In the genomic region with DNA sequence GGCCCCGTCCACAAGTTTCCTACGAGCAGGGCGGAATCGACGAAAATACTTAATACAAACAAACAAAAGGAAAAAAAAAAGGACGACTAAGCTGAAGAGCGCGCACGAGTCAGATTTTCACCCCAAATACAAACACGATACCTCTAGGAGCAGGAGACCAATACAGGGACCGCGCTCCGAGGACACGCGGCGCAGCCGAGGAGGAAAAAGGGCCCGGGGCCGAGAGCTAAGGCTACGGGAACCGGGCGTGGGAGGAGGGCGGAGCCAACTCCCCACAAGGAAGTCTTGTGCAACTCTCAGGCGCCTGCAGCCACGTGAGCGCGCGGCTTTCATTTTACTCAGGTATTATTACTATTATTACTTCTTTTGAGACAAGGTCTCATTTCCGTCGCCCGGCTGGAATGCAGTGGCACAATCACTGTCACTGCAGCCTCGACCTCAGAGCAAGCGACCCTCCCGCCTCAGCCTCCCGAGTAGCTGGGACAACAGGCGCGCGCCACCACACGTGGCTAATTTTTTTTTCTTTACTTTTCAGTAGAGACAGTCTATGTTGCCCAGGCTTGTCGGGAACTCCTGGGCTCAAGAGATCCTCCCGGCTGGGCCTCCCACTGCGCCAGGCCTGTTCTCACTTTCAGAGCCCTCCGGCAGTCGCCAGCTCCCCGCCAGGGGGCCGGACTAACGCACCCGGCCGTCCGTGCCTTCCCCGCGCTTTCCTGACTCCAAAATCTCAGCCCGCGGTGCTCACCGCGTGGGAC, we compare ENCODE assay signal across 1 cellular context.
TF ChIP-seq lines count a peak whose summit lies in the region.

No MANE protein-coding gene starts in this region.

TF ChIP-seq in K562, 482 proteins besides CTCF, POLR2A, EP300 and RAD21 (continued from another document and continues in another):
- TF ChIP-seq, protein P1, sequence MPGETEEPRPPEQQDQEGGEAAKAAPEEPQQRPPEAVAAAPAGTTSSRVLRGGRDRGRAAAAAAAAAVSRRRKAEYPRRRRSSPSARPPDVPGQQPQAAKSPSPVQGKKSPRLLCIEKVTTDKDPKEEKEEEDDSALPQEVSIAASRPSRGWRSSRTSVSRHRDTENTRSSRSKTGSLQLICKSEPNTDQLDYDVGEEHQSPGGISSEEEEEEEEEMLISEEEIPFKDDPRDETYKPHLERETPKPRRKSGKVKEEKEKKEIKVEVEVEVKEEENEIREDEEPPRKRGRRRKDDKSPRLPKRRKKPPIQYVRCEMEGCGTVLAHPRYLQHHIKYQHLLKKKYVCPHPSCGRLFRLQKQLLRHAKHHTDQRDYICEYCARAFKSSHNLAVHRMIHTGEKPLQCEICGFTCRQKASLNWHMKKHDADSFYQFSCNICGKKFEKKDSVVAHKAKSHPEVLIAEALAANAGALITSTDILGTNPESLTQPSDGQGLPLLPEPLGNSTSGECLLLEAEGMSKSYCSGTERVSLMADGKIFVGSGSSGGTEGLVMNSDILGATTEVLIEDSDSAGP (CRISPR knock-in tag; IDR thresholded peaks at IDR 0.05): no peak
- TF ChIP-seq TFAM (CRISPR knock-in tag; conservative IDR thresholded peaks at IDR 0.05) (no peak), TBL1XR1 (IDR thresholded peaks at IDR 0.05; ENCODE audit: low read length in 2 of 2) (peak; percentile 69 to 80; a peak in 2 of 4 replicates), LARP7 (IDR thresholded peaks at IDR 0.05) (peak; percentile 84; the same call in 1 of the 2 replicates), DEAF1 (CRISPR knock-in tag; IDR thresholded peaks at IDR 0.05) (no peak), DACH1 (IDR thresholded peaks at IDR 0.05; ENCODE audit: partially characterized antibody) (peak; percentile 65), ZFP30 (CRISPR knock-in tag; IDR thresholded peaks at IDR 0.05; ENCODE audit: borderline replicate concordance) (no peak), GATAD2B (IDR thresholded peaks at IDR 0.05; ENCODE audit: borderline replicate concordance) (no peak), ZFX (CRISPR knock-in tag; IDR thresholded peaks at IDR 0.05) (peak; percentile 83), ZNF311 (CRISPR knock-in tag; IDR thresholded peaks at IDR 0.05) (no peak), ZBTB1 (CRISPR knock-in tag; IDR thresholded peaks at IDR 0.05; ENCODE audit: borderline replicate concordance, low read depth) (no peak), RBM34 (IDR thresholded peaks at IDR 0.05; ENCODE audit: borderline replicate concordance, insufficient read depth, low read length) (no peak), HCFC1 (IDR thresholded peaks at IDR 0.05; ENCODE audit: low read depth, low read length) (peak; percentile 48; the same call in 1 of the 2 replicates), ZSCAN32 (CRISPR knock-in tag; IDR thresholded peaks at IDR 0.05) (peak; percentile 44; the same call in 1 of the 2 replicates), E2F8 (IDR thresholded peaks at IDR 0.05; ENCODE audit: low read depth, partially characterized antibody) (peak; percentile 64), ZNF589 (CRISPR knock-in tag; IDR thresholded peaks at IDR 0.05; ENCODE audit: low read depth) (peak; percentile 67), ZKSCAN3 (CRISPR knock-in tag; IDR thresholded peaks at IDR 0.05) (0 out of 2 replicates have a peak, but pooled peaks have one; percentile 21), NEUROD1 (IDR thresholded peaks at IDR 0.05; ENCODE audit: borderline replicate concordance, low read depth, low read length, partially characterized antibody) (peak; percentile 55), ZNF75A (CRISPR knock-in tag; IDR thresholded peaks at IDR 0.05) (peak; percentile 41; the same call in 1 of the 2 replicates), HMG20A (CRISPR knock-in tag; conservative IDR thresholded peaks at IDR 0.05) (no peak), SOX6 (IDR thresholded peaks at IDR 0.05) (peak; percentile 66; the same call in 1 of the 2 replicates), ZNF23 (CRISPR knock-in tag; IDR thresholded peaks at IDR 0.05) (no peak), ZNF507 (tag; conservative IDR thresholded peaks at IDR 0.05) (no peak), KDM4B (IDR thresholded peaks at IDR 0.05; ENCODE audit: borderline replicate concordance in 2 of 2, low read depth in 1 of 2) (0 out of 4 replicates have a peak, but pooled peaks of 1 of the 2 experiments have one; percentile 44), SRSF9 (IDR thresholded peaks at IDR 0.05; ENCODE audit: borderline replicate concordance, low read depth, low read length) (no peak), ZNF695 (CRISPR knock-in tag; IDR thresholded peaks at IDR 0.05) (no peak; the same call in 1 of the 2 replicates), GTF2E2 (tag; IDR thresholded peaks at IDR 0.05) (peak; percentile 62; the same call in 1 of the 2 replicates), DDX20 (tag; IDR thresholded peaks at IDR 0.05; ENCODE audit: low read depth) (no peak), ZFP1 (CRISPR knock-in tag; IDR thresholded peaks at IDR 0.05) (no peak), NELFE (IDR thresholded peaks at IDR 0.05; ENCODE audit: insufficient read depth, insufficient read length) (no peak), CBX2 (IDR thresholded peaks at IDR 0.05; ENCODE audit: insufficient read depth, low read length, poor library complexity, severe bottlenecking) (no peak), MYNN (IDR thresholded peaks at IDR 0.05) (peak; percentile 40; the same call in 1 of the 2 replicates), MYNN (CRISPR knock-in tag; IDR thresholded peaks at IDR 0.05) (no peak), ZNF239 (CRISPR knock-in tag; IDR thresholded peaks at IDR 0.05) (no peak), SMARCA5 (IDR thresholded peaks at IDR 0.05) (peak; percentile 95), RBBP5 (IDR thresholded peaks at IDR 0.05; ENCODE audit: borderline replicate concordance, insufficient read depth, low read length, poor library complexity, severe bottlenecking) (peak; percentile 69), CHD4 (IDR thresholded peaks at IDR 0.05; ENCODE audit: insufficient read depth, insufficient replicate concordance, low read depth, low read length, poor library complexity, severe bottlenecking) (no peak), ZNF586 (CRISPR knock-in tag; conservative IDR thresholded peaks at IDR 0.05) (no peak; the same call in 1 of the 2 replicates), KDM5B (IDR thresholded peaks at IDR 0.05; ENCODE audit: insufficient replicate concordance, low read depth, low read length) (peak; percentile 91), ARID1B (IDR thresholded peaks at IDR 0.05) (peak; percentile 50), PURB (CRISPR knock-in tag; IDR thresholded peaks at IDR 0.05; ENCODE audit: low read depth) (no peak)
- TF ChIP-seq, protein P2, sequence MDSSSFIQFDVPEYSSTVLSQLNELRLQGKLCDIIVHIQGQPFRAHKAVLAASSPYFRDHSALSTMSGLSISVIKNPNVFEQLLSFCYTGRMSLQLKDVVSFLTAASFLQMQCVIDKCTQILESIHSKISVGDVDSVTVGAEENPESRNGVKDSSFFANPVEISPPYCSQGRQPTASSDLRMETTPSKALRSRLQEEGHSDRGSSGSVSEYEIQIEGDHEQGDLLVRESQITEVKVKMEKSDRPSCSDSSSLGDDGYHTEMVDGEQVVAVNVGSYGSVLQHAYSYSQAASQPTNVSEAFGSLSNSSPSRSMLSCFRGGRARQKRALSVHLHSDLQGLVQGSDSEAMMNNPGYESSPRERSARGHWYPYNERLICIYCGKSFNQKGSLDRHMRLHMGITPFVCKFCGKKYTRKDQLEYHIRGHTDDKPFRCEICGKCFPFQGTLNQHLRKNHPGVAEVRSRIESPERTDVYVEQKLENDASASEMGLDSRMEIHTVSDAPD (CRISPR knock-in tag; IDR thresholded peaks at IDR 0.05): no peak
- TF ChIP-seq, protein P3, sequence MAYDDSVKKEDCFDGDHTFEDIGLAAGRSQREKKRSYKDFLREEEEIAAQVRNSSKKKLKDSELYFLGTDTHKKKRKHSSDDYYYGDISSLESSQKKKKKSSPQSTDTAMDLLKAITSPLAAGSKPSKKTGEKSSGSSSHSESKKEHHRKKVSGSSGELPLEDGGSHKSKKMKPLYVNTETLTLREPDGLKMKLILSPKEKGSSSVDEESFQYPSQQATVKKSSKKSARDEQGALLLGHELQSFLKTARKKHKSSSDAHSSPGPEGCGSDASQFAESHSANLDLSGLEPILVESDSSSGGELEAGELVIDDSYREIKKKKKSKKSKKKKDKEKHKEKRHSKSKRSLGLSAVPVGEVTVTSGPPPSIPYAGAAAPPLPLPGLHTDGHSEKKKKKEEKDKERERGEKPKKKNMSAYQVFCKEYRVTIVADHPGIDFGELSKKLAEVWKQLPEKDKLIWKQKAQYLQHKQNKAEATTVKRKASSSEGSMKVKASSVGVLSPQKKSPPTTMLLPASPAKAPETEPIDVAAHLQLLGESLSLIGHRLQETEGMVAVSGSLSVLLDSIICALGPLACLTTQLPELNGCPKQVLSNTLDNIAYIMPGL (CRISPR knock-in tag; IDR thresholded peaks at IDR 0.05): 0 out of 2 replicates have a peak, but pooled peaks have one; percentile 7
- TF ChIP-seq, protein P4, sequence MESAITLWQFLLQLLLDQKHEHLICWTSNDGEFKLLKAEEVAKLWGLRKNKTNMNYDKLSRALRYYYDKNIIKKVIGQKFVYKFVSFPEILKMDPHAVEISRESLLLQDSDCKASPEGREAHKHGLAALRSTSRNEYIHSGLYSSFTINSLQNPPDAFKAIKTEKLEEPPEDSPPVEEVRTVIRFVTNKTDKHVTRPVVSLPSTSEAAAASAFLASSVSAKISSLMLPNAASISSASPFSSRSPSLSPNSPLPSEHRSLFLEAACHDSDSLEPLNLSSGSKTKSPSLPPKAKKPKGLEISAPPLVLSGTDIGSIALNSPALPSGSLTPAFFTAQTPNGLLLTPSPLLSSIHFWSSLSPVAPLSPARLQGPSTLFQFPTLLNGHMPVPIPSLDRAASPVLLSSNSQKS (CRISPR knock-in tag; IDR thresholded peaks at IDR 0.05): no peak
- TF ChIP-seq, protein P5, sequence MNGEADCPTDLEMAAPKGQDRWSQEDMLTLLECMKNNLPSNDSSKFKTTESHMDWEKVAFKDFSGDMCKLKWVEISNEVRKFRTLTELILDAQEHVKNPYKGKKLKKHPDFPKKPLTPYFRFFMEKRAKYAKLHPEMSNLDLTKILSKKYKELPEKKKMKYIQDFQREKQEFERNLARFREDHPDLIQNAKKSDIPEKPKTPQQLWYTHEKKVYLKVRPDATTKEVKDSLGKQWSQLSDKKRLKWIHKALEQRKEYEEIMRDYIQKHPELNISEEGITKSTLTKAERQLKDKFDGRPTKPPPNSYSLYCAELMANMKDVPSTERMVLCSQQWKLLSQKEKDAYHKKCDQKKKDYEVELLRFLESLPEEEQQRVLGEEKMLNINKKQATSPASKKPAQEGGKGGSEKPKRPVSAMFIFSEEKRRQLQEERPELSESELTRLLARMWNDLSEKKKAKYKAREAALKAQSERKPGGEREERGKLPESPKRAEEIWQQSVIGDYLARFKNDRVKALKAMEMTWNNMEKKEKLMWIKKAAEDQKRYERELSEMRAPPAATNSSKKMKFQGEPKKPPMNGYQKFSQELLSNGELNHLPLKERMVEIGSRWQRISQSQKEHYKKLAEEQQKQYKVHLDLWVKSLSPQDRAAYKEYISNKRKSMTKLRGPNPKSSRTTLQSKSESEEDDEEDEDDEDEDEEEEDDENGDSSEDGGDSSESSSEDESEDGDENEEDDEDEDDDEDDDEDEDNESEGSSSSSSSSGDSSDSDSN (IDR thresholded peaks at IDR 0.05; ENCODE audit: borderline replicate concordance in 1 of 2, low read depth in 2 of 2, low read length in 2 of 2): peak in 1 of 2 experiments; percentile 37; a peak in 1 of 4 replicates
